In the genomic region with DNA sequence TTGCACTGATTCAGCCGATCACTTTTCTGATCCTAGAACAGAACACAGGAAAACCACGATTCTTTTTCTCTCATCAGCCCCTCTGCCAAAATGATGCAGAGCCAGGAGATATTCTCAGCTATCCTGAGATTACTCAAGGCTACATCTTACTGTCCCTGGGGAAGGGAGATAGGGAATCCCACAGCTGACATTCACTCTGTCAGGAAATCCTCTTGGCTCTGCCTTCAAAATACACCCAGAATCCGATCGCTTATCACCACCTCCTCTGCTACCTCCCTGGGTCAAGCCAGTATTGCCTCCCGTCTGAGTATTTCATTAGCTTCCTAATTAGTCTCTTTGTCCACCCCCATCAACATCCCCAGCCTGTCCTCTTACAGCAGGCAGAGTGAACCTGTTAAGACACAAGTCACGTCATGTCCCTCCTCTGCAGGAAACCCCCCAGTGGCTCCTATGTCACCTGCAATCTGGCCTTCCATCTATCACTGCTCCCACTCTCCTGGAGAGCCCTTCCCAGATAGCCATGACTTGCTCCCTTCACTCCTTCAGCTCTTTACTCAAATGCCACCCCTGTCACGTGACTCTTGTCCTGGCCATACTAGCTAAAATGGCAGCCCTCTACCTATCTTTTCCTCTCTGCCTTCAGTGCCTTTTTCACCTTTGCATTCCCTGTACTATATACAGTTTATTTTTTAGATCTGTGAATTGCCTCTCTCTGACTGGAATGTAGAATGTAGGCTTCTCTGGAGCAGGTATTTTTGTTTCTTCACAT, we compare ENCODE assay signal across 10 cellular contexts.
A peak's percentile ranks its signal among the peaks of the same experiment; 100 is the strongest.
DNase-seq lines count a peak whose midpoint lies in the region; ATAC-seq and TF ChIP-seq lines count a peak whose summit lies in the region.
"Had no signal": no experiment of that assay in that cellular context is flagged by ENCODE, and none has a peak within 500 bp of the region (broad histone marks: within the 10 kb centered on the region; RNA-seq: fewer than 3 reads in every experiment).

No MANE protein-coding gene starts in this region.

- H3K27me3 ChIP-seq in left lung (no peaks in the 10 kb centered on the region), stomach smooth muscle (ENCODE audit: control insufficient read depth in 1 of 2, insufficient read depth in 2 of 2, low read length in 2 of 2) (no peaks in the 10 kb centered on the region)

- CTCF ChIA-PET in HEK293 (lab: Yijun Ruan, JAX) = interaction anchor here (1.2 kb wide), 1 partner anchor 403 kb away, joined by 4 read pairs; no protein-coding TSS in a partner anchor

- H3K4me1 Mint-ChIP-seq in chondrocyte (ENCODE audit: low read depth) = peaks cover 52% of the 10 kb centered on the region

- H3K27me3 Mint-ChIP-seq in chondrocyte (ENCODE audit: low read depth) = no peaks in the 10 kb centered on the region
- H3K27me3 Mint-ChIP-seq: activated CD4-positive, alpha-beta T cell treated with anti-CD3 and anti-CD28 coated beads for 36 hours had no signal

- H3K36me3 Mint-ChIP-seq in chondrocyte (ENCODE audit: low read depth) = no peaks in the 10 kb centered on the region

- H3K9me3 ChIP-seq in HEK293 (ENCODE audit: control insufficient read depth, insufficient read depth, low read depth, low read length) (no peaks in the 10 kb centered on the region), left lung (no peaks in the 10 kb centered on the region), stomach smooth muscle (ENCODE audit: control insufficient read depth in 2 of 2, low read length in 2 of 2) (no peaks in the 10 kb centered on the region)

- peak overlapping the region; percentile 97 for H3K27ac Mint-ChIP-seq in chondrocyte (ENCODE audit: unreplicated experiment)
- H3K27ac Mint-ChIP-seq: activated CD4-positive, alpha-beta T cell treated with anti-CD3 and anti-CD28 coated beads for 36 hours had no signal

- H3K4me1 ChIP-seq in HEK293 (ENCODE audit: control insufficient read depth, insufficient read depth, low read length) = peaks cover 27% of the 10 kb centered on the region
- peaks cover 35 to 36% of the 10 kb centered on the region in 2 donors for H3K4me1 ChIP-seq in left lung
- peaks cover 26% of the 10 kb centered on the region for H3K4me1 ChIP-seq in stomach smooth muscle (ENCODE audit: control insufficient read depth, insufficient read depth, low read length)

- no peaks in the 10 kb centered on the region for H3K9me3 Mint-ChIP-seq in chondrocyte (ENCODE audit: low read depth)

- peak overlapping the region; percentile 65 to 77 for H3K9ac ChIP-seq in stomach smooth muscle (ENCODE audit: low read length in 2 of 2)

- no peak for DNase-seq in chondrocyte (ENCODE audit: low spot score)
- no peak for DNase-seq in left lung
- DNase-seq in H4 (ENCODE audit: low spot score) = no peak
- DNase-seq: activated CD4-positive, alpha-beta T cell treated with anti-CD3 and anti-CD28 coated beads for 36 hours; NCI-H1105 treated with DMSO at 0.1 percent for 48 hours; stimulated activated CD4-positive, alpha-beta T cell treated with anti-CD3 and anti-CD28 coated beads, Interleukin-15, amount 100 ng/mL, for 24 hours had no signal

- H3K36me3 ChIP-seq in HEK293 (ENCODE audit: control insufficient read depth in 2 of 2, insufficient read depth in 1 of 2, low read length in 2 of 2) (no peaks in the 10 kb centered on the region), left lung (no peaks in the 10 kb centered on the region), stomach smooth muscle (ENCODE audit: control insufficient read depth in 2 of 2, insufficient read depth in 2 of 2, low read length in 2 of 2) (no peaks in the 10 kb centered on the region)

- intact Hi-C loops in left lung (cut with DNase I) = no loop called here

- no peak overlapping the region; the same call in 1 of the 2 replicates for H3K27ac ChIP-seq in HEK293 (ENCODE audit: extremely low read depth, low read depth, low read length)
- H3K27ac ChIP-seq in left lung = peak overlapping the region; percentile 71 to 79
- peak overlapping the region; percentile 93 for H3K27ac ChIP-seq in stomach smooth muscle (ENCODE audit: low read length)

- POLR2A ChIA-PET in HEK293 (lab: Yijun Ruan, JAX) = interaction anchor here (1.4 to 1.5 kb wide), 2 partner anchors 101 to 102 kb away, joined by 3 to 4 read pairs; a partner anchor contains a TSS

- H3K4me3 ChIP-seq in HEK293 (ENCODE audit: low read depth, low read length) = no peak overlapping the region
- H3K4me3 ChIP-seq in left lung = no peak overlapping the region
- peak overlapping the region; percentile 23 to 58 for H3K4me3 ChIP-seq in stomach smooth muscle (ENCODE audit: low read length in 2 of 2)

- TF ChIP-seq CTCF in HEK293 (tag by site-specific recombination; IDR thresholded peaks at IDR 0.05) (peak; percentile 23; the same call in 1 of the 2 replicates), chondrocyte (IDR thresholded peaks at IDR 0.05) (no peak), left lung (IDR thresholded peaks at IDR 0.05) (no peak)

- peak; percentile 12 for ATAC-seq in left lung
- ATAC-seq in GM21737 (IDR thresholded peaks at IDR 0.05; ENCODE audit: unreplicated experiment) = no peak
- ATAC-seq in HG03439 (IDR thresholded peaks at IDR 0.05; ENCODE audit: unreplicated experiment) = no peak
- ATAC-seq: activated CD4-positive, alpha-beta T cell treated with anti-CD3 and anti-CD28 coated beads for 36 hours had no signal

- H3K4me3 Mint-ChIP-seq in chondrocyte (ENCODE audit: unreplicated experiment) = no peak overlapping the region
- H3K4me3 Mint-ChIP-seq: activated CD4-positive, alpha-beta T cell treated with anti-CD3 and anti-CD28 coated beads for 36 hours had no signal

TF ChIP-seq in HEK293, 187 proteins besides CTCF, POLR2A, EP300 and RAD21:
- TF ChIP-seq ZNF433 (tag by site-specific recombination; IDR thresholded peaks at IDR 0.05; ENCODE audit: low read depth) (no peak), ZBTB1 (tag by site-specific recombination; IDR thresholded peaks at IDR 0.05) (no peak), GLIS1 (tag by site-specific recombination; IDR thresholded peaks at IDR 0.05) (peak; percentile 92), ZNF239 (tag by site-specific recombination; IDR thresholded peaks at IDR 0.05) (no peak), KLF8 (tag by site-specific recombination; IDR thresholded peaks at IDR 0.05) (no peak), EGR2 (tag by site-specific recombination; IDR thresholded peaks at IDR 0.05; ENCODE audit: low read depth) (peak; percentile 47; the same call in 1 of the 2 replicates)

Comparison
In these comparisons a context has a peak if more than half of its experiments do, and no peak if none do; other contexts are left out.
1. H3K4me3 ChIP-seq: peak in stomach smooth muscle (2 of 2); none in HEK293 (single experiment) and left lung (0 of 2).